Comparison of ENCODE assay signal across 19 cellular contexts in genomic region chr5:59107692-59108091, GRCh38.
A peak's percentile ranks its signal among the peaks of the same experiment; 100 is the strongest.
DNase-seq lines count a peak whose midpoint lies in the region; ATAC-seq, FAIRE-seq and TF ChIP-seq lines count a peak whose summit lies in the region.
"Had no signal": no experiment of that assay in that cellular context is flagged by ENCODE, and none has a peak within 500 bp of the region (broad histone marks: within the 10 kb centered on the region; RNA-seq: fewer than 3 reads in every experiment).

No MANE protein-coding gene starts in this region.

- no peak for TF ChIP-seq POLR2A in esophagus squamous epithelium (IDR thresholded peaks at IDR 0.05)

- no peaks in the 10 kb centered on the region for H3K36me3 ChIP-seq in esophagus squamous epithelium
- no peaks in the 10 kb centered on the region for H3K36me3 ChIP-seq in psoas muscle (ENCODE audit: insufficient read depth in 1 of 2, low read depth in 1 of 2)
- H3K36me3 ChIP-seq: right atrium auricular region, SJSA1 had no signal

- no peak for TF ChIP-seq CTCF in esophagus squamous epithelium (IDR thresholded peaks at IDR 0.05)
- TF ChIP-seq CTCF in psoas muscle (IDR thresholded peaks at IDR 0.05), result no peak

- FAIRE-seq in GM19239 (lab: Jason Lieb, UNC), result no peak
- FAIRE-seq: G401.6, TTC549 had no signal

- H3K4me1 ChIP-seq in esophagus squamous epithelium (peaks cover 4 to 48% (median 10%) of the 10 kb centered on the region in 3 donors), psoas muscle (peaks cover 50% of the 10 kb centered on the region)

- H3K9me3 ChIP-seq in esophagus squamous epithelium (no peaks in the 10 kb centered on the region), psoas muscle (no peaks in the 10 kb centered on the region)
- H3K9me3 ChIP-seq: right atrium auricular region, SJSA1 had no signal

- H3K27me3 ChIP-seq in esophagus squamous epithelium (no peaks in the 10 kb centered on the region), psoas muscle (ENCODE audit: insufficient read depth in 3 of 3, low read length in 2 of 3) (no peaks in the 10 kb centered on the region)
- H3K27me3 ChIP-seq: right atrium auricular region, SJSA1 had no signal

- peak overlapping the region; percentile 33 to 72 (median 48) for H3K27ac ChIP-seq in esophagus squamous epithelium
- peak overlapping the region; percentile 60 for H3K27ac ChIP-seq in psoas muscle
- H3K27ac ChIP-seq: 22Rv1, right atrium auricular region, SJSA1 had no signal

- DNase-seq in DMS 273 (lab: John Stamatoyannopoulos, UW; ENCODE audit: unreplicated experiment), result peak; percentile 27
- DNase-seq in DMS 273 treated with DMSO at 0.1 percent for 48 hours (lab: John Stamatoyannopoulos, UW), result no peak
- peak; percentile 9 for DNase-seq in RPMI8226
- DNase-seq in esophagus squamous epithelium (lab: John Stamatoyannopoulos, UW), result no peak
- DNase-seq in psoas muscle, result peak in 1 of 2 donors; percentile 49
- DNase-seq in GM19239 (ENCODE audit: insufficient read length, low spot score), result no peak
- DNase-seq: activated CD8-positive, alpha-beta T cell treated with anti-CD3 and anti-CD28 coated beads, Interleukin-2, amount 10 ng/mL, durations not matched to agents 7 days and 5 days; CD4-positive, alpha-beta T cell; endodermal cell; MV-4-11; naive thymus-derived CD8-positive, alpha-beta T cell; stimulated activated CD4-positive, alpha-beta T cell treated with anti-CD3 and anti-CD28 coated beads, Interleukin-4, amount 100 ng/mL, for 4 hours had no signal

- no peak overlapping the region for H3K4me3 ChIP-seq in esophagus squamous epithelium
- H3K4me3 ChIP-seq in psoas muscle, result no peak overlapping the region
- H3K4me3 ChIP-seq: right atrium auricular region, SJSA1 had no signal

- WGBS in esophagus squamous epithelium, 2 donors, result 27 to 47% methylated on average over 2 of the region's 2 CpGs
- 52 to 57% (median 56%) methylated on average over 2 of the region's 2 CpGs for WGBS in psoas muscle, 3 donors

- peak; percentile 29 to 86 (median 74) for ATAC-seq in psoas muscle
- ATAC-seq in HG02642 (IDR thresholded peaks at IDR 0.05; ENCODE audit: poor library complexity, unreplicated experiment), result no peak
- ATAC-seq in HG02973 (IDR thresholded peaks at IDR 0.05; ENCODE audit: unreplicated experiment), result no peak
- ATAC-seq: activated CD8-positive, alpha-beta T cell treated with anti-CD3 and anti-CD28 coated beads, Interleukin-2, amount 10 ng/mL, durations not matched to agents 7 days and 5 days; naive thymus-derived CD8-positive, alpha-beta T cell had no signal

- intact Hi-C loops in esophagus squamous epithelium (cut with DNase I), result no loop called here
- intact Hi-C loops in psoas muscle (cut with DNase I), result no loop called here

Comparison
In these comparisons a context has a peak if more than half of its experiments do, and no peak if none do; other contexts are left out.
1. DNase-seq: peak in DMS 273 (single experiment) and RPMI8226 (single experiment); none in DMS 273 treated with DMSO at 0.1 percent for 48 hours (single experiment), esophagus squamous epithelium (single experiment) and GM19239 (single experiment).
2. ATAC-seq: peak in psoas muscle (4 of 4); none in HG02642 (single experiment) and HG02973 (single experiment).